8 cellular contexts compared by ENCODE assay signal in the genomic region with DNA sequence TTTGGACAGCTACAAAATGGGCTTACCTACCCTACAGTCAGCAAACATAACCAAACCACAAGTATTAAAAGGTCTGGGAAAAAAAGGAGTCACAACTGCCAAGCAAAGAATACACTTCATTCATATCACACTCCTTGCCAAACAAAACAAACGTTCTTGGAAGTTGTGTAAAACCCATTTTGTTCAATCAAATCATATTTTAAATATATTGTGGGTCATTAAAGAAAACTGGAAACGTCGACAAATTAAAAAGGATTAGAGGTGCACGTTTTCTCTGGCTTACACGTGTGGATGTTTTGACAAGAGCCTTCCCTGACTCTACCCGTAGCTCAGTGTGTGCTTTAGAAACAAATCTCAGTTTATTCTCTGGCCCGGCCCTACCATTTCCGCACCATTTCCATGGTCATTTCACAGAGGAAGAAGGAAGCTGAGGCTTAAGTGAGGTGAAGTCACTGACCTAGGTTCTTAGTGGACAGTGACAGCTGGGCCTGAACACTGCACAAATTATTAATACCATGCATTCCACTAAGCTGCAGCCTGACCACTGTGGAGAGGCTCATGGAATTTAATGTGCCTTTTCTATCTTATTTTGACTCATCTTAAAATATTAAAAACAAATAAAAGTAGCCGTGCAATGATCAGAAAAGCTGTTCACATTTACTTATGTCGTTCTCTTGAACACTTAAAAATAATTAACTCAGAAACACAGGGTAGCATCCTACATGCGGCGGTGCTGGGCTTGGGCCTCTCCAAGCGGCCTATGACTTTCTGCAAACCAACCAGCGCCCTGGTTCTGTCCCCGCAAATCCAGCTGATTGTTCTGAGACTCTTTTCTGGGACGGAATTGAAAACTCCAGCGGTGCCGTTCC. TPM values are rescaled to one million over a fixed set of nuclear protein-coding genes. Genes with fewer than 3 reads are reported as not detected.
A peak's percentile ranks its signal among the peaks of the same experiment; 100 is the strongest.
DNase-seq lines count a peak whose midpoint lies in the region; TF ChIP-seq lines count a peak whose summit lies in the region.

No MANE protein-coding gene starts in this region.

- H3K27ac Mint-ChIP-seq in neural crest cell (ENCODE audit: unreplicated experiment), result peak overlapping the region; percentile 89

- peak overlapping the region; percentile 93 for H3K4me3 Mint-ChIP-seq in neural crest cell

- peaks cover 20% of the 10 kb centered on the region for H3K4me1 Mint-ChIP-seq in neural crest cell

- TF ChIP-seq CTCF in neural crest cell (conservative IDR thresholded peaks at IDR 0.05), result no peak

- no peaks in the 10 kb centered on the region for H3K27me3 Mint-ChIP-seq in neural crest cell (ENCODE audit: low read depth)

- H3K36me3 Mint-ChIP-seq in neural crest cell (ENCODE audit: low read depth), result peaks cover 3% of the 10 kb centered on the region

- H3K9me3 Mint-ChIP-seq in neural crest cell, result no peaks in the 10 kb centered on the region

- DNase-seq in NCI-H748 (lab: John Stamatoyannopoulos, UW; ENCODE audit: unreplicated experiment) (peak; percentile 12), NCI-H748 treated with DMSO at 0.1 percent for 48 hours (lab: John Stamatoyannopoulos, UW) (no peak), SK-MEL-5 (ENCODE audit: low read depth, low spot score) (peak; percentile 27), fibroblast of gingiva (ENCODE audit: low read depth) (peak; percentile 46), neural crest cell (ENCODE audit: low read depth, low spot score) (no peak), NCI-H2171 treated with DMSO at 0.1 percent for 48 hours (lab: John Stamatoyannopoulos, UW) (no peak), activated gamma-delta T cell treated with Interleukin-2 at 50 U/mL for 16 hours (no peak)
- DNase-seq in stimulated activated CD4-positive, alpha-beta T cell treated with anti-CD3 and anti-CD28 coated beads, Interleukin-4, amount 100 ng/mL, for 24 hours, result no peak

- in situ Hi-C loops in SK-MEL-5 (cut with HindIII; ENCODE audit: low pct_unique_long_range_greater_than_20kb, low sequenced_read_pairs), result no loop called here

RNA-seq across cellular contexts. Expression of a gene that starts 1.0 kb away (rescaled TPM):
- 3.0 and 6.7 TPM in 2 replicates for total RNA-seq in SK-MEL-5 (2014; rRNA removed; shearing (Covaris generic))
- polyA plus RNA-seq in SK-MEL-5 (2015; cell fraction: cytosol; rRNA removed), result 5.1 and 7.9 TPM in 2 replicates
- 7.6 and 11.2 TPM in 2 replicates for polyA plus RNA-seq in SK-MEL-5 (2015; cell fraction: nucleus; rRNA removed)
- total RNA-seq in neural crest cell, result 24.5 and 26.6 TPM in 2 replicates

RNA-seq across cellular contexts. Expression of a gene that starts 38.2 kb away (rescaled TPM):
- total RNA-seq in SK-MEL-5 (2014; rRNA removed; shearing (Covaris generic)), result not detected in 2 replicates
- polyA plus RNA-seq in SK-MEL-5 (2015; cell fraction: cytosol; rRNA removed), result not detected in 2 replicates
- not detected in 2 replicates for polyA plus RNA-seq in SK-MEL-5 (2015; cell fraction: nucleus; rRNA removed)
- total RNA-seq in neural crest cell, result not detected in 2 replicates

Comparison
In these comparisons a context has a peak if more than half of its experiments do, and no peak if none do; other contexts are left out.
1. DNase-seq: peak in NCI-H748 (single experiment), SK-MEL-5 (single experiment) and fibroblast of gingiva (single experiment); none in NCI-H748 treated with DMSO at 0.1 percent for 48 hours (single experiment), neural crest cell (single experiment), NCI-H2171 treated with DMSO at 0.1 percent for 48 hours (single experiment), activated gamma-delta T cell treated with Interleukin-2 at 50 U/mL for 16 hours (single experiment) and stimulated activated CD4-positive, alpha-beta T cell treated with anti-CD3 and anti-CD28 coated beads, Interleukin-4, amount 100 ng/mL, for 24 hours (single experiment).